ENCODE assay signal across 9 cellular contexts in the genomic region with DNA sequence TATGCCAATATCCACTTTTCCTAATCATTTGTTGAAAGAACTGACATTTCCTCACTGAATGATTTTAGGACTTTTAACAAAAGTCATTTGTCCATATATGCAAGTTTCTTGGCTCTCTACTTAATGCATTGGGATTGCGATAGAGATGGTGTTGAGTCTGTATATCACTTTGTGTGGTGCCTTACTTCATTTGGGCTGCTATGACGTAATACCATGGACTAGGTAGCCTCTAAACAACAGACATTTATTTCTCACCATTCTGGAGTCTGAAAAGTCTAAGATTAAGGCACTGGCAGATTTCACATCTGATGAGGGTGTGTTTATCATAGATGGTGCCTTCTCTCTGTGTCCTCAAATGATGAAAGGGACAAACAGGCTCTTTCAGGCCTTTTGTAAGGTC.
"Had no signal": no experiment of that assay in that cellular context is flagged by ENCODE, and none has a peak within 500 bp of the region (broad histone marks: within the 10 kb centered on the region; RNA-seq: fewer than 3 reads in every experiment).

No MANE protein-coding gene starts in this region.

- H3K4me3 ChIP-seq: GM23248 had no signal

- H2AFZ ChIP-seq: GM23248 had no signal

- DNase-seq: GM23248, GOT3, H9, HCEC 1CT, HFFc6, Karpas-422 had no signal

- H3K9ac ChIP-seq: GM23248, KMS-11 had no signal

- FAIRE-seq: H54 had no signal

- H3K4me2 ChIP-seq: KMS-11 had no signal

- H3K27ac ChIP-seq: GM23248, HL-60, KMS-11 had no signal
